ENCODE assay signal across 14 cellular contexts in genomic region chr6:115078555-115078954, GRCh38.
DNase-seq lines count a peak whose midpoint lies in the region; ATAC-seq and TF ChIP-seq lines count a peak whose summit lies in the region.
"Had no signal": no experiment of that assay in that cellular context is flagged by ENCODE, and none has a peak within 500 bp of the region (broad histone marks: within the 10 kb centered on the region; RNA-seq: fewer than 3 reads in every experiment).

No MANE protein-coding gene starts in this region.

- H2AFZ ChIP-seq in GM23338 = peak overlapping the region; percentile 93; the same call in 1 of the 2 replicates
- H2AFZ ChIP-seq in PC-9 = 0 out of 2 replicates have a peak overlapping the region, but pooled peaks have one; percentile 16

- H3K4me3 ChIP-seq in GM23338 (no peak overlapping the region), PC-9 (no peak overlapping the region), lower lobe of right lung (no peak overlapping the region), Peyer's patch (no peak overlapping the region)
- H3K4me3 ChIP-seq: BLaER1 treated with 17β-estradiol and CSF1 and Interleukin-3, amounts not matched to agents 10 nM and 100 nM; HAP-1 had no signal

- H3K27me3 Mint-ChIP-seq in GM23338 (ENCODE audit: insufficient read depth, low read depth, poor library complexity) (no peaks in the 10 kb centered on the region), progenitor cell of endocrine pancreas (no peaks in the 10 kb centered on the region)
- H3K27me3 Mint-ChIP-seq: CD4-positive, CD25-positive, alpha-beta regulatory T cell had no signal

- CTCF ChIA-PET in PC-9 (lab: Charles Lee) = no interaction called here

- BruUV-seq in PC-9 (replicated peaks; lab: Mats Ljungman, UMichigan) = no TSS peak

- H3K4me1 Mint-ChIP-seq in GM23338 (no peaks in the 10 kb centered on the region), progenitor cell of endocrine pancreas (ENCODE audit: low read depth) (peaks cover 15% of the 10 kb centered on the region)
- H3K4me1 Mint-ChIP-seq: CD4-positive, CD25-positive, alpha-beta regulatory T cell had no signal

- H3K9me3 Mint-ChIP-seq in GM23338 (peaks cover 7% of the 10 kb centered on the region), progenitor cell of endocrine pancreas (ENCODE audit: low read depth) (peaks cover 10% of the 10 kb centered on the region)

- H3K9me3 ChIP-seq in PC-9 (ENCODE audit: insufficient read depth, low read depth) = no peaks in the 10 kb centered on the region
- H3K9me3 ChIP-seq in lower lobe of right lung = no peaks in the 10 kb centered on the region
- H3K9me3 ChIP-seq in Peyer's patch = no peaks in the 10 kb centered on the region
- H3K9me3 ChIP-seq: BLaER1 treated with 17β-estradiol and CSF1 and Interleukin-3, amounts not matched to agents 10 nM and 100 nM; HAP-1 had no signal

- H3K9me2 ChIP-seq in GM23338 (ENCODE audit: insufficient read depth) = no peaks in the 10 kb centered on the region
- H3K9me2 ChIP-seq in PC-9 (ENCODE audit: insufficient read depth) = no peaks in the 10 kb centered on the region; the same call in 1 of the 2 replicates

- ATAC-seq in GM23338 (no peak), lower lobe of right lung (peak; percentile 81 to 85), GM18867 (IDR thresholded peaks at IDR 0.05; ENCODE audit: unreplicated experiment) (no peak)

- H3K27ac Mint-ChIP-seq in GM23338 (no peak overlapping the region), progenitor cell of endocrine pancreas (peak overlapping the region; percentile 6)

- POLR2A ChIA-PET in PC-9 (lab: Charles Lee; ENCODE audit: unreplicated experiment) = no interaction called here

- H3K27ac ChIP-seq in GM23338 (ENCODE audit: low read depth) (no peak overlapping the region), PC-9 (no peak overlapping the region), lower lobe of right lung (no peak overlapping the region), Peyer's patch (no peak overlapping the region)
- H3K27ac ChIP-seq: BLaER1 treated with 17β-estradiol and CSF1 and Interleukin-3, amounts not matched to agents 10 nM and 100 nM had no signal

- H3K36me3 Mint-ChIP-seq in GM23338 (ENCODE audit: low read depth) = no peaks in the 10 kb centered on the region; the same call in 2 of the 3 replicates
- H3K36me3 Mint-ChIP-seq in progenitor cell of endocrine pancreas (ENCODE audit: insufficient read depth) = no peaks in the 10 kb centered on the region
- H3K36me3 Mint-ChIP-seq: CD4-positive, CD25-positive, alpha-beta regulatory T cell had no signal

- H3K27me3 ChIP-seq in GM23338 (ENCODE audit: insufficient read depth) (no peaks in the 10 kb centered on the region), PC-9 (ENCODE audit: insufficient read depth, low read depth) (no peaks in the 10 kb centered on the region), lower lobe of right lung (ENCODE audit: low read depth) (no peaks in the 10 kb centered on the region), Peyer's patch (no peaks in the 10 kb centered on the region)
- H3K27me3 ChIP-seq: BLaER1 treated with 17β-estradiol and CSF1 and Interleukin-3, amounts not matched to agents 10 nM and 100 nM had no signal

- no peak overlapping the region for H3K4me2 ChIP-seq in GM23338
- H3K4me2 ChIP-seq in PC-9 = no peak overlapping the region
- H3K4me2 ChIP-seq: BLaER1 treated with 17β-estradiol and CSF1 and Interleukin-3, amounts not matched to agents 10 nM and 100 nM had no signal

- H3K36me3 ChIP-seq in GM23338 (ENCODE audit: insufficient read depth) = no peaks in the 10 kb centered on the region
- no peaks in the 10 kb centered on the region for H3K36me3 ChIP-seq in PC-9 (ENCODE audit: low read depth)
- no peaks in the 10 kb centered on the region for H3K36me3 ChIP-seq in lower lobe of right lung
- H3K36me3 ChIP-seq in Peyer's patch = no peaks in the 10 kb centered on the region
- H3K36me3 ChIP-seq: BLaER1 treated with 17β-estradiol and CSF1 and Interleukin-3, amounts not matched to agents 10 nM and 100 nM; HAP-1 had no signal

- DNase-seq in GM23338 (ENCODE audit: low spot score) = no peak
- DNase-seq in PC-9 = no peak
- DNase-seq in lower lobe of right lung = no peak
- DNase-seq in progenitor cell of endocrine pancreas (ENCODE audit: low spot score, unreplicated experiment) = no peak
- no peak for DNase-seq in Peyer's patch
- no peak for DNase-seq in AG08396 (ENCODE audit: low spot score)
- no peak for DNase-seq in GF-D8 (lab: John Stamatoyannopoulos, UW)
- DNase-seq: 8988T; CD4-positive, CD25-positive, alpha-beta regulatory T cell; DMS79; GOT3 had no signal

- no peaks in the 10 kb centered on the region for H4K20me1 ChIP-seq in GM23338 (replicated peaks; ENCODE audit: insufficient read depth)
- no peaks in the 10 kb centered on the region for H4K20me1 ChIP-seq in PC-9 (ENCODE audit: insufficient read depth)
- H4K20me1 ChIP-seq: BLaER1 treated with 17β-estradiol and CSF1 and Interleukin-3, amounts not matched to agents 10 nM and 100 nM had no signal

- H3F3A ChIP-seq in GM23338 (replicated peaks; ENCODE audit: low read depth) = no peaks in the 10 kb centered on the region
- no peaks in the 10 kb centered on the region for H3F3A ChIP-seq in PC-9 (ENCODE audit: insufficient read depth, low read depth)

- H3K4me1 ChIP-seq in GM23338 (ENCODE audit: insufficient read depth) (no peaks in the 10 kb centered on the region), PC-9 (replicated peaks; ENCODE audit: insufficient read depth) (no peaks in the 10 kb centered on the region), lower lobe of right lung (no peaks in the 10 kb centered on the region), Peyer's patch (no peaks in the 10 kb centered on the region)
- H3K4me1 ChIP-seq: BLaER1 treated with 17β-estradiol and CSF1 and Interleukin-3, amounts not matched to agents 10 nM and 100 nM; HAP-1 had no signal

- no peak overlapping the region for H3K4me3 Mint-ChIP-seq in GM23338
- no peak overlapping the region for H3K4me3 Mint-ChIP-seq in progenitor cell of endocrine pancreas (ENCODE audit: low read depth)
- H3K4me3 Mint-ChIP-seq: CD4-positive, CD25-positive, alpha-beta regulatory T cell had no signal

- TF ChIP-seq CTCF in GM23338 (conservative IDR thresholded peaks at IDR 0.05; ENCODE audit: low read depth in 2 of 2) (no peak), PC-9 (conservative IDR thresholded peaks at IDR 0.05) (no peak), lower lobe of right lung (IDR thresholded peaks at IDR 0.05) (no peak), progenitor cell of endocrine pancreas (IDR thresholded peaks at IDR 0.05; ENCODE audit: unreplicated experiment) (no peak), Peyer's patch (IDR thresholded peaks at IDR 0.05) (no peak)

- no peaks in the 10 kb centered on the region for H3K79me2 ChIP-seq in GM23338 (replicated peaks; ENCODE audit: insufficient read depth)
- no peaks in the 10 kb centered on the region for H3K79me2 ChIP-seq in PC-9 (ENCODE audit: low read depth)

- intact Hi-C loops in PC-9 (cut with micrococcal nuclease; ENCODE audit: unreplicated experiment) (no loop called here), lower lobe of right lung (cut with DNase I) (no loop called here)

- TF ChIP-seq POLR2A in Peyer's patch (IDR thresholded peaks at IDR 0.05) = no peak

TF ChIP-seq in GM23338, 12 proteins besides CTCF, POLR2A, EP300 and RAD21:
- TF ChIP-seq REST (IDR thresholded peaks at IDR 0.05; ENCODE audit: unreplicated experiment) (no peak), CREB1 (CRISPR knock-in tag; IDR thresholded peaks at IDR 0.05; ENCODE audit: low read depth) (no peak), EZH2phosphoT487 (IDR thresholded peaks at IDR 0.05; ENCODE audit: unreplicated experiment) (no peak), ZNF331 (CRISPR knock-in tag; IDR thresholded peaks at IDR 0.05; ENCODE audit: low read depth) (no peak), JUNB (IDR thresholded peaks at IDR 0.05; ENCODE audit: unreplicated experiment) (no peak), POLR2AphosphoS5 (IDR thresholded peaks at IDR 0.05; ENCODE audit: low read depth) (no peak), NANOG (IDR thresholded peaks at IDR 0.05; ENCODE audit: borderline replicate concordance) (no peak), STAT1 (IDR thresholded peaks at IDR 0.05; ENCODE audit: unreplicated experiment) (no peak), EZH2 (IDR thresholded peaks at IDR 0.05; ENCODE audit: low read depth, unreplicated experiment) (no peak)
- TF ChIP-seq, protein P1, sequence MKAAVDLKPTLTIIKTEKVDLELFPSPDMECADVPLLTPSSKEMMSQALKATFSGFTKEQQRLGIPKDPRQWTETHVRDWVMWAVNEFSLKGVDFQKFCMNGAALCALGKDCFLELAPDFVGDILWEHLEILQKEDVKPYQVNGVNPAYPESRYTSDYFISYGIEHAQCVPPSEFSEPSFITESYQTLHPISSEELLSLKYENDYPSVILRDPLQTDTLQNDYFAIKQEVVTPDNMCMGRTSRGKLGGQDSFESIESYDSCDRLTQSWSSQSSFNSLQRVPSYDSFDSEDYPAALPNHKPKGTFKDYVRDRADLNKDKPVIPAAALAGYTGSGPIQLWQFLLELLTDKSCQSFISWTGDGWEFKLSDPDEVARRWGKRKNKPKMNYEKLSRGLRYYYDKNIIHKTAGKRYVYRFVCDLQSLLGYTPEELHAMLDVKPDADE (IDR thresholded peaks at IDR 0.05) = no peak

Comparison
In these comparisons a context has a peak if more than half of its experiments do, and no peak if none do; other contexts are left out.
1. ATAC-seq: peak in lower lobe of right lung (2 of 2); none in GM23338 (single experiment) and GM18867 (single experiment).